1 cellular context compared by ENCODE assay signal in genomic region chr21:37414292-37415253, GRCh38.
TF ChIP-seq lines count a peak whose summit lies in the region.

No MANE protein-coding gene starts in this region.

TF ChIP-seq in K562, 482 proteins besides CTCF, POLR2A, EP300 and RAD21 (continued from another document):
- no peak for TF ChIP-seq E2F4 (CRISPR knock-in tag; IDR thresholded peaks at IDR 0.05; ENCODE audit: low read depth)
- TF ChIP-seq KDM1A (IDR thresholded peaks at IDR 0.05) = peak in 1 of 2 experiments; percentile 54; a peak in 1 of 4 replicates
- no peak for TF ChIP-seq BDP1 (IDR thresholded peaks at IDR 0.05; ENCODE audit: insufficient read depth, insufficient read length)
- no peak for TF ChIP-seq MECOM (CRISPR knock-in tag; IDR thresholded peaks at IDR 0.05)
- TF ChIP-seq BCOR (IDR thresholded peaks at IDR 0.05) = peak; percentile 87
- TF ChIP-seq HMBOX1 (IDR thresholded peaks at IDR 0.05) = peak; percentile 63
- TF ChIP-seq POLR2G (IDR thresholded peaks at IDR 0.05; ENCODE audit: low read depth, low read length) = no peak
- no peak for TF ChIP-seq ESRRB (CRISPR knock-in tag; IDR thresholded peaks at IDR 0.05; ENCODE audit: borderline replicate concordance)
- TF ChIP-seq PRDM10 (IDR thresholded peaks at IDR 0.05; ENCODE audit: partially characterized antibody) = peak; percentile 19
- TF ChIP-seq EP400 (IDR thresholded peaks at IDR 0.05) = 0 out of 2 replicates have a peak, but pooled peaks have one; percentile 37
- TF ChIP-seq RBM25 (IDR thresholded peaks at IDR 0.05; ENCODE audit: low read depth, low read length, severe bottlenecking) = peak; percentile 84
- TF ChIP-seq RNF2 (IDR thresholded peaks at IDR 0.05) = no peak
- no peak for TF ChIP-seq ZNF77 (CRISPR knock-in tag; IDR thresholded peaks at IDR 0.05)
- no peak for TF ChIP-seq CGGBP1 (CRISPR knock-in tag; IDR thresholded peaks at IDR 0.05)
- TF ChIP-seq AFF1 (IDR thresholded peaks at IDR 0.05; ENCODE audit: low read depth in 1 of 2, partially characterized antibody in 2 of 2) = no peak
- TF ChIP-seq SAP30 (IDR thresholded peaks at IDR 0.05; ENCODE audit: borderline replicate concordance, insufficient read depth, low read depth, low read length, poor library complexity, severe bottlenecking) = no peak
- 0 out of 2 replicates have a peak, but pooled peaks have one; percentile 30 for TF ChIP-seq HDAC2 (IDR thresholded peaks at IDR 0.05)
- no peak for TF ChIP-seq DACH1 (IDR thresholded peaks at IDR 0.05; ENCODE audit: partially characterized antibody)
- TF ChIP-seq SRSF1 (IDR thresholded peaks at IDR 0.05; ENCODE audit: low read depth, low read length) = no peak
- 0 out of 2 replicates have a peak, but pooled peaks have one; percentile 14 for TF ChIP-seq ZNF41 (CRISPR knock-in tag; conservative IDR thresholded peaks at IDR 0.05)
- TF ChIP-seq RCOR1 (IDR thresholded peaks at IDR 0.05; ENCODE audit: borderline replicate concordance in 1 of 2, low read depth in 2 of 2, low read length in 2 of 2) = peak in 1 of 2 experiments; percentile 31; a peak in 1 of 4 replicates
- no peak for TF ChIP-seq ZNF324 (CRISPR knock-in tag; IDR thresholded peaks at IDR 0.05)
- peak; percentile 74 for TF ChIP-seq CHD4 (IDR thresholded peaks at IDR 0.05; ENCODE audit: insufficient read depth, insufficient replicate concordance, low read depth, low read length, poor library complexity, severe bottlenecking)
- TF ChIP-seq ZNF316 (IDR thresholded peaks at IDR 0.05) = 0 out of 2 replicates have a peak, but pooled peaks have one; percentile 25
- no peak for TF ChIP-seq FOXJ2 (tag; IDR thresholded peaks at IDR 0.05)
- peak; percentile 14; the same call in 1 of the 2 replicates for TF ChIP-seq ESRRA (IDR thresholded peaks at IDR 0.05; ENCODE audit: borderline replicate concordance, low read depth)
- no peak for TF ChIP-seq TSHZ1 (CRISPR knock-in tag; IDR thresholded peaks at IDR 0.05)
TF ChIP-seq in K562: peak in this region for 13.
